In the genomic region with DNA sequence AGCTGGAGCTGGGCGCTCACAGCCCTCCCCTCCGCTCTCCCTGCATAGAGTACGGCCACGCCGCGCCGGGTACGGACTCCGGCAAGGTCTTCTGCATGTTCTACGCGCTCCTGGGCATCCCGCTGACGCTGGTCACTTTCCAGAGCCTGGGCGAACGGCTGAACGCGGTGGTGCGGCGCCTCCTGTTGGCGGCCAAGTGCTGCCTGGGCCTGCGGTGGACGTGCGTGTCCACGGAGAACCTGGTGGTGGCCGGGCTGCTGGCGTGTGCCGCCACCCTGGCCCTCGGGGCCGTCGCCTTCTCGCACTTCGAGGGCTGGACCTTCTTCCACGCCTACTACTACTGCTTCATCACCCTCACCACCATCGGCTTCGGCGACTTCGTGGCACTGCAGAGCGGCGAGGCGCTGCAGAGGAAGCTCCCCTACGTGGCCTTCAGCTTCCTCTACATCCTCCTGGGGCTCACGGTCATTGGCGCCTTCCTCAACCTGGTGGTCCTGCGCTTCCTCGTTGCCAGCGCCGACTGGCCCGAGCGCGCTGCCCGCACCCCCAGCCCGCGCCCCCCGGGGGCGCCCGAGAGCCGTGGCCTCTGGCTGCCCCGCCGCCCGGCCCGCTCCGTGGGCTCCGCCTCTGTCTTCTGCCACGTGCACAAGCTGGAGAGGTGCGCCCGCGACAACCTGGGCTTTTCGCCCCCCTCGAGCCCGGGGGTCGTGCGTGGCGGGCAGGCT, we compare ENCODE assay signal across 14 cellular contexts. TPM values are rescaled to one million over a fixed set of nuclear protein-coding genes. Genes with fewer than 3 reads are reported as not detected.
DNase-seq lines count a peak whose midpoint lies in the region; ATAC-seq, FAIRE-seq and TF ChIP-seq lines count a peak whose summit lies in the region.
"Had no signal": no experiment of that assay in that cellular context is flagged by ENCODE, and none has a peak within 500 bp of the region (broad histone marks: within the 10 kb centered on the region; RNA-seq: fewer than 3 reads in every experiment).

No MANE protein-coding gene starts in this region.

- peak; percentile 12 for DNase-seq in activated naive CD4-positive, alpha-beta T cell treated with anti-CD3 and anti-CD28 coated beads for 36 hours
- DNase-seq in activated naive CD4-positive, alpha-beta T cell treated with anti-CD3 and anti-CD28 coated beads, Interleukin-2, amount 50 U/mL, for 72 hours (ENCODE audit: low spot score in 2 of 2) = no peak
- DNase-seq in H9 (peak; percentile 61), endothelial cell of umbilical vein (ENCODE audit: low read depth, low spot score) (no peak), smooth muscle cell (lab: John Stamatoyannopoulos, UW; ENCODE audit: unreplicated experiment) (no peak), small intestine (no peak), NCI-H187 (lab: John Stamatoyannopoulos, UW) (no peak)
- DNase-seq: AML-193, NCI-H446, nephron progenitor cell, RPMI8226 had no signal

- H3K4me3 Mint-ChIP-seq in activated naive CD4-positive, alpha-beta T cell treated with anti-CD3 and anti-CD28 coated beads for 36 hours = no peak overlapping the region
- H3K4me3 Mint-ChIP-seq in H9 = no peak overlapping the region
- H3K4me3 Mint-ChIP-seq: nephron progenitor cell had no signal

- POLR2A ChIA-PET in endothelial cell of umbilical vein (lab: Charles Lee) = no interaction called here

- H2BK20ac ChIP-seq in H9 (ENCODE audit: low read depth, low read length, poor library complexity, severe bottlenecking) = no peak overlapping the region

- peaks cover 11% of the 10 kb centered on the region for H3K27me3 Mint-ChIP-seq in activated naive CD4-positive, alpha-beta T cell treated with anti-CD3 and anti-CD28 coated beads for 36 hours (ENCODE audit: low read depth)
- peaks cover 39% of the 10 kb centered on the region for H3K27me3 Mint-ChIP-seq in H9 (ENCODE audit: low read depth)

- peaks cover 2% of the 10 kb centered on the region for H3K36me3 Mint-ChIP-seq in activated naive CD4-positive, alpha-beta T cell treated with anti-CD3 and anti-CD28 coated beads for 36 hours (ENCODE audit: low read depth)
- H3K36me3 Mint-ChIP-seq in activated naive CD4-positive, alpha-beta T cell treated with anti-CD3 and anti-CD28 coated beads, Interleukin-2, amount 50 U/mL, for 72 hours = no peaks in the 10 kb centered on the region
- peaks cover 0 to 4% (median 0%) of the 10 kb centered on the region in 3 experiments; a peak in 1 of 7 replicates for H3K36me3 Mint-ChIP-seq in H9 (ENCODE audit: insufficient read depth in 1 of 3, low read depth in 3 of 3)

- H2BK12ac ChIP-seq in H9 (ENCODE audit: insufficient read length, low read depth, low read length) = no peak overlapping the region

- H2AFZ ChIP-seq in H9 (ENCODE audit: low read length) (no peak overlapping the region), endothelial cell of umbilical vein (ENCODE audit: low read depth, low read length) (no peak overlapping the region), smooth muscle cell (ENCODE audit: low read depth) (no peak overlapping the region)

- H3K27me3 ChIP-seq in H9 (ENCODE audit: insufficient read depth, low read length) = peaks cover 7% of the 10 kb centered on the region; the same call in 1 of the 2 replicates
- peaks cover 5 to 15% of the 10 kb centered on the region in 2 experiments for H3K27me3 ChIP-seq in endothelial cell of umbilical vein (ENCODE audit: control insufficient read depth in 2 of 2, insufficient read depth in 2 of 2, low read length in 2 of 2)
- peaks cover 7% of the 10 kb centered on the region for H3K27me3 ChIP-seq in smooth muscle cell (ENCODE audit: low read depth)
- peaks cover 0 to 10% of the 10 kb centered on the region in 2 donors for H3K27me3 ChIP-seq in small intestine (ENCODE audit: control insufficient read depth in 2 of 2, insufficient read depth in 2 of 2, low read length in 2 of 2)
- H3K27me3 ChIP-seq: vagina had no signal

- H3K4me1 Mint-ChIP-seq in activated naive CD4-positive, alpha-beta T cell treated with anti-CD3 and anti-CD28 coated beads for 36 hours (ENCODE audit: low read depth) = peaks cover 15% of the 10 kb centered on the region
- peaks cover 18 to 47% of the 10 kb centered on the region in 2 experiments for H3K4me1 Mint-ChIP-seq in H9

- H3K4me3 ChIP-seq in endothelial cell of umbilical vein (replicated peaks in 1 of 3; ENCODE audit: insufficient read depth in 1 of 3, low read depth in 1 of 3, low read length in 3 of 3) = no peak overlapping the region
- H3K4me3 ChIP-seq in smooth muscle cell = no peak overlapping the region
- H3K4me3 ChIP-seq in small intestine (ENCODE audit: low read depth in 1 of 2, low read length in 2 of 2) = no peak overlapping the region
- H3K4me3 ChIP-seq: vagina had no signal

- no peak overlapping the region for H3K14ac ChIP-seq in H9 (ENCODE audit: insufficient read depth, low read length)

- intact Hi-C loops in activated naive CD4-positive, alpha-beta T cell treated with anti-CD3 and anti-CD28 coated beads for 36 hours (cut with micrococcal nuclease) = no loop called here
- intact Hi-C loops in endothelial cell of umbilical vein (cut with micrococcal nuclease) = no loop called here

- ATAC-seq in activated naive CD4-positive, alpha-beta T cell treated with anti-CD3 and anti-CD28 coated beads, Interleukin-2, amount 50 U/mL, for 72 hours = no peak
- ATAC-seq in GM21576 (IDR thresholded peaks at IDR 0.05; ENCODE audit: unreplicated experiment) = no peak

- H2BK15ac ChIP-seq in H9 (ENCODE audit: low read depth, low read length) = no peak overlapping the region

- TF ChIP-seq POLR2A in endothelial cell of umbilical vein (IDR thresholded peaks at IDR 0.05; ENCODE audit: low read depth, low read length) = no peak

- no peak overlapping the region for H3K4ac ChIP-seq in H9 (ENCODE audit: low read depth, low read length)

- H3K79me1 ChIP-seq in H9 (ENCODE audit: insufficient read depth, low read depth, low read length, poor library complexity, severe bottlenecking) = no peaks in the 10 kb centered on the region

- H3K9ac ChIP-seq in H9 (ENCODE audit: extremely low read depth, insufficient read length, low read length) = no peak overlapping the region
- no peak overlapping the region for H3K9ac ChIP-seq in endothelial cell of umbilical vein (replicated peaks; ENCODE audit: extremely low read depth, insufficient read depth, low read length)
- no peak overlapping the region for H3K9ac ChIP-seq in smooth muscle cell (ENCODE audit: low read depth)

- no peaks in the 10 kb centered on the region for H3K9me1 ChIP-seq in endothelial cell of umbilical vein (replicated peaks; ENCODE audit: control insufficient read depth, extremely low read depth, insufficient read depth, low read length)

- H4K8ac ChIP-seq in H9 (replicated peaks; ENCODE audit: insufficient read length, low read depth, low read length) = no peak overlapping the region

- peaks cover 8% of the 10 kb centered on the region for H3K23me2 ChIP-seq in H9 (ENCODE audit: insufficient read length, low read depth, low read length, poor library complexity, severe bottlenecking)

- BruUV-seq in endothelial cell of umbilical vein (replicated peaks; lab: Mats Ljungman, UMichigan) = no TSS peak

- H3K18ac ChIP-seq in H9 (ENCODE audit: insufficient read length, low read depth, low read length) = no peak overlapping the region

- no peak overlapping the region for H3K56ac ChIP-seq in H9 (ENCODE audit: insufficient read length, low read depth, low read length)

- H4K91ac ChIP-seq in H9 (ENCODE audit: insufficient read length, low read depth, low read length) = no peak overlapping the region

- H2BK120ac ChIP-seq in H9 (ENCODE audit: low read depth, low read length, poor library complexity, severe bottlenecking) = no peak overlapping the region

- H2BK5ac ChIP-seq in H9 (ENCODE audit: insufficient read length, low read length) = no peak overlapping the region

- no peaks in the 10 kb centered on the region for H3K79me2 ChIP-seq in H9 (ENCODE audit: insufficient read depth, low read length)
- H3K79me2 ChIP-seq in endothelial cell of umbilical vein (ENCODE audit: control insufficient read depth, insufficient read depth, low read length) = no peaks in the 10 kb centered on the region
- no peaks in the 10 kb centered on the region for H3K79me2 ChIP-seq in smooth muscle cell (ENCODE audit: low read depth)

- WGBS in H9 (ENCODE audit: extremely low coverage, insufficient read length, low lambda C conversion rate) = no CpG with 5 or more reads among the region's 73 CpGs
- WGBS in smooth muscle cell (ENCODE audit: low lambda C conversion rate) = 73% methylated on average over 72 of the region's 73 CpGs
- 47 to 77% (median 67%) methylated on average over 62 to 73 of the region's 73 CpGs for WGBS in small intestine, 3 donors

- CTCF ChIA-PET in activated naive CD4-positive, alpha-beta T cell treated with anti-CD3 and anti-CD28 coated beads for 36 hours (lab: Charles Lee) = interaction anchor here (0.8 to 1.3 kb wide), 3 partner anchors 8 to 122 kb away, joined by 3 to 4 read pairs (median 4); no protein-coding TSS in a partner anchor
- CTCF ChIA-PET in endothelial cell of umbilical vein (lab: Charles Lee) = interaction anchor here (5.0 kb wide), 1 partner anchor 118 kb away, joined by 106 read pairs; no protein-coding TSS in a partner anchor

- no peak overlapping the region for H3K4me2 ChIP-seq in H9 (ENCODE audit: insufficient read depth, insufficient read length, low read length)
- H3K4me2 ChIP-seq in endothelial cell of umbilical vein (ENCODE audit: insufficient read depth, low read length) = no peak overlapping the region
- H3K4me2 ChIP-seq in smooth muscle cell = no peak overlapping the region

- no peaks in the 10 kb centered on the region for H3K9me3 ChIP-seq in H9 (ENCODE audit: control insufficient read depth, low read depth, low read length)
- H3K9me3 ChIP-seq in endothelial cell of umbilical vein (replicated peaks; ENCODE audit: control insufficient read depth, insufficient read depth, low read length) = no peaks in the 10 kb centered on the region
- H3K9me3 ChIP-seq in smooth muscle cell (replicated peaks; ENCODE audit: low read depth) = no peaks in the 10 kb centered on the region
- H3K9me3 ChIP-seq in small intestine (ENCODE audit: control insufficient read depth, low read depth) = no peaks in the 10 kb centered on the region
- H3K9me3 ChIP-seq: vagina had no signal

- H3K4me1 ChIP-seq in H9 (ENCODE audit: insufficient read depth, low read length) (no peaks in the 10 kb centered on the region), endothelial cell of umbilical vein (ENCODE audit: control insufficient read depth, extremely low read depth, insufficient read depth, low read length) (peaks cover 4% of the 10 kb centered on the region), smooth muscle cell (ENCODE audit: low read depth) (peaks cover 3% of the 10 kb centered on the region), small intestine (ENCODE audit: control insufficient read depth in 2 of 2, insufficient read depth in 1 of 2, low read depth in 1 of 2, low read length in 1 of 2) (no peaks in the 10 kb centered on the region)

- no peak overlapping the region for H3K27ac Mint-ChIP-seq in activated naive CD4-positive, alpha-beta T cell treated with anti-CD3 and anti-CD28 coated beads for 36 hours
- H3K27ac Mint-ChIP-seq in activated naive CD4-positive, alpha-beta T cell treated with anti-CD3 and anti-CD28 coated beads, Interleukin-2, amount 50 U/mL, for 72 hours = no peak overlapping the region
- H3K27ac Mint-ChIP-seq in H9 = no peak overlapping the region

- no peaks in the 10 kb centered on the region for H3K9me3 Mint-ChIP-seq in activated naive CD4-positive, alpha-beta T cell treated with anti-CD3 and anti-CD28 coated beads for 36 hours
- no peaks in the 10 kb centered on the region for H3K9me3 Mint-ChIP-seq in activated naive CD4-positive, alpha-beta T cell treated with anti-CD3 and anti-CD28 coated beads, Interleukin-2, amount 50 U/mL, for 72 hours
- no peaks in the 10 kb centered on the region; a peak in 1 of 5 replicates for H3K9me3 Mint-ChIP-seq in H9
- H3K9me3 Mint-ChIP-seq: nephron progenitor cell had no signal

- H3K27ac ChIP-seq in H9 (ENCODE audit: insufficient read length, low read depth, low read length) (no peak overlapping the region), endothelial cell of umbilical vein (ENCODE audit: insufficient read depth, low read depth, low read length) (no peak overlapping the region), smooth muscle cell (ENCODE audit: low read depth) (no peak overlapping the region), small intestine (ENCODE audit: low read depth in 1 of 2, low read length in 1 of 2) (no peak overlapping the region)
- H3K27ac ChIP-seq: vagina had no signal

- FAIRE-seq in endothelial cell of umbilical vein (lab: Jason Lieb, UNC) = no peak
- no peak for FAIRE-seq in small intestine (lab: Jason Lieb, UNC)

- no peak overlapping the region for H4K5ac ChIP-seq in H9 (ENCODE audit: insufficient read length, low read depth, low read length)

- H4K20me1 ChIP-seq in H9 (ENCODE audit: control insufficient read depth, insufficient read depth, insufficient read length) = no peaks in the 10 kb centered on the region
- H4K20me1 ChIP-seq in endothelial cell of umbilical vein (replicated peaks; ENCODE audit: control insufficient read depth, extremely low read depth, insufficient read depth, low read length) = no peaks in the 10 kb centered on the region
- no peaks in the 10 kb centered on the region for H4K20me1 ChIP-seq in smooth muscle cell (ENCODE audit: low read depth)

- TF ChIP-seq CTCF in H9 (conservative IDR thresholded peaks at IDR 0.05) (peak; percentile 66), endothelial cell of umbilical vein (IDR thresholded peaks at IDR 0.05; ENCODE audit: extremely low read depth in 1 of 2, insufficient read depth in 1 of 2, low read depth in 1 of 2, low read length in 2 of 2) (peak in 1 of 2 donors; percentile 30), smooth muscle cell (IDR thresholded peaks at IDR 0.05; ENCODE audit: borderline replicate concordance, insufficient read depth, poor library complexity, severe bottlenecking) (peak; percentile 7)

- no peaks in the 10 kb centered on the region for H3F3A ChIP-seq in smooth muscle cell (ENCODE audit: low read depth)

- no peak overlapping the region for H3K23ac ChIP-seq in H9 (ENCODE audit: insufficient read length, low read depth, low read length)

- dilution Hi-C loops in endothelial cell of umbilical vein (cut with MboI; ENCODE audit: extremely low pct_ligation_motif_present, low sequenced_read_pairs) = no loop called here

- H3T11ph ChIP-seq in H9 (ENCODE audit: low read length) = no peak overlapping the region

- no peak overlapping the region for H2AK5ac ChIP-seq in H9 (ENCODE audit: insufficient read length, low read length)

- H3K36me3 ChIP-seq in endothelial cell of umbilical vein (ENCODE audit: control insufficient read depth in 2 of 2, extremely low read depth in 1 of 2, insufficient read depth in 2 of 2, low read length in 2 of 2) (no peaks in the 10 kb centered on the region), smooth muscle cell (ENCODE audit: low read depth) (no peaks in the 10 kb centered on the region), small intestine (ENCODE audit: control insufficient read depth in 2 of 2, insufficient read depth in 2 of 2, low read length in 2 of 2) (no peaks in the 10 kb centered on the region)
- H3K36me3 ChIP-seq: vagina had no signal

RNA-seq across cellular contexts. Expression of gene KCNK15, which starts 4.6 kb away (rescaled TPM):
- total RNA-seq in activated naive CD4-positive, alpha-beta T cell treated with anti-CD3 and anti-CD28 coated beads for 36 hours = 1 to 10 TPM in 1 of 2 experiments, under 1 TPM in 1; 0.96 to 1.0 TPM
- total RNA-seq in activated naive CD4-positive, alpha-beta T cell treated with anti-CD3 and anti-CD28 coated beads, Interleukin-2, amount 50 U/mL, for 72 hours = under 1 TPM; 0.09 to 0.37 TPM
- total RNA-seq in H9 (2021) = 0.33 and 0.39 TPM in 2 replicates
- not detected in 2 replicates for total RNA-seq in endothelial cell of umbilical vein
- 0.05 and 0.06 TPM in 2 replicates for polyA plus RNA-seq in endothelial cell of umbilical vein
- polyA plus RNA-seq in endothelial cell of umbilical vein (2011; cell fraction: cytosol; rRNA removed) = not detected in 2 replicates
- not detected in 2 replicates for polyA plus RNA-seq in endothelial cell of umbilical vein (2011; cell fraction: nucleus; rRNA removed)
- polyA plus RNA-seq in endothelial cell of umbilical vein (2012) = not detected in 2 replicates
- not detected in 2 replicates for polyA minus RNA-seq in endothelial cell of umbilical vein
- polyA minus RNA-seq in endothelial cell of umbilical vein (2011; cell fraction: cytosol; rRNA and poly(A)+ RNA removed) = 21.4 TPM
- polyA minus RNA-seq in endothelial cell of umbilical vein (2011; cell fraction: nucleus; rRNA and poly(A)+ RNA removed) = 0.14 TPM in 1 of 2 replicates, not detected in the other
- 0.54 TPM in 1 of 2 replicates, not detected in the other for total RNA-seq in smooth muscle cell
- polyA plus RNA-seq in smooth muscle cell = 0.06 and 0.24 TPM in 2 replicates
- under 1 TPM in 1 of 3 donors, not detected in 2; 0.67 TPM for polyA plus RNA-seq in small intestine
- total RNA-seq: dermis microvascular lymphatic vessel endothelial cell had no signal

RNA-seq across cellular contexts. Expression of gene CCN5, which starts 35.1 kb away (rescaled TPM):
- not detected for total RNA-seq in activated naive CD4-positive, alpha-beta T cell treated with anti-CD3 and anti-CD28 coated beads for 36 hours
- not detected for total RNA-seq in activated naive CD4-positive, alpha-beta T cell treated with anti-CD3 and anti-CD28 coated beads, Interleukin-2, amount 50 U/mL, for 72 hours
- total RNA-seq in H9 (2021) = not detected in 2 replicates
- not detected in 2 replicates for total RNA-seq in endothelial cell of umbilical vein
- polyA plus RNA-seq in endothelial cell of umbilical vein = 0.03 and 0.14 TPM in 2 replicates
- 0.04 TPM in 1 of 2 replicates, not detected in the other for polyA plus RNA-seq in endothelial cell of umbilical vein (2011; cell fraction: cytosol; rRNA removed)
- polyA plus RNA-seq in endothelial cell of umbilical vein (2011; cell fraction: nucleus; rRNA removed) = 0.09 TPM in 1 of 2 replicates, not detected in the other
- polyA plus RNA-seq in endothelial cell of umbilical vein (2012) = not detected in 2 replicates
- polyA minus RNA-seq in endothelial cell of umbilical vein = 0.23 TPM in 1 of 2 replicates, not detected in the other
- polyA minus RNA-seq in endothelial cell of umbilical vein (2011; cell fraction: cytosol; rRNA and poly(A)+ RNA removed) = 41.1 TPM
- polyA minus RNA-seq in endothelial cell of umbilical vein (2011; cell fraction: nucleus; rRNA and poly(A)+ RNA removed) = 0.96 and 2.1 TPM in 2 replicates
- total RNA-seq in smooth muscle cell = not detected in 2 replicates
- not detected in 2 replicates for polyA plus RNA-seq in smooth muscle cell
- 1 to 10 TPM in 2 of 3 donors, not detected in 1; 1.9 to 2.2 TPM for polyA plus RNA-seq in small intestine
- total RNA-seq: dermis microvascular lymphatic vessel endothelial cell had no signal

Comparison
In these comparisons a context has a peak if more than half of its experiments do, and no peak if none do; other contexts are left out.
1. DNase-seq: peak in activated naive CD4-positive, alpha-beta T cell treated with anti-CD3 and anti-CD28 coated beads for 36 hours (single experiment) and H9 (single experiment); none in activated naive CD4-positive, alpha-beta T cell treated with anti-CD3 and anti-CD28 coated beads, Interleukin-2, amount 50 U/mL, for 72 hours (0 of 2), endothelial cell of umbilical vein (single experiment), smooth muscle cell (single experiment), small intestine (single experiment) and NCI-H187 (0 of 2).